8 cellular contexts compared by ENCODE assay signal in genomic region chr3:197949767-197950660, GRCh38. TPM values are rescaled to one million over a fixed set of nuclear protein-coding genes. Genes with fewer than 3 reads are reported as not detected.
DNase-seq lines count a peak whose midpoint lies in the region; ATAC-seq, FAIRE-seq and TF ChIP-seq lines count a peak whose summit lies in the region.

Gene RPL35A (plus strand): TSS chr3:197950190. CDS start chr3:197950968, 778 bp downstream.

- peak; percentile 21; the same call in 1 of the 2 replicates for TF ChIP-seq RAD21 in HepG2 (CRISPR knock-in tag; IDR thresholded peaks at IDR 0.05)

- H3K79me2 ChIP-seq in HepG2 (ENCODE audit: insufficient read depth, low read length) = peaks cover 39% of the 10 kb centered on the region

- no peak; a peak in 1 of 4 replicates for TF ChIP-seq EP300 in HepG2 (IDR thresholded peaks at IDR 0.05; ENCODE audit: low read depth in 2 of 2, low read length in 2 of 2)
- 0 out of 2 replicates have a peak, but pooled peaks have one; percentile 11 for TF ChIP-seq EP300 in HepG2 (CRISPR knock-in tag; IDR thresholded peaks at IDR 0.05; ENCODE audit: borderline replicate concordance)

- peaks cover 51% of the 10 kb centered on the region for H3K4me1 ChIP-seq in HepG2 (ENCODE audit: insufficient read depth, low read length)

- peak; percentile 99 for FAIRE-seq in HepG2 (lab: Jason Lieb, UNC)

- POLR2A ChIA-PET in HepG2 (lab: Yijun Ruan, JAX) = interaction anchor here (0.7 to 0.8 kb wide), 2 partner anchors 9 to 15 kb away, joined by 4 to 7 read pairs; no protein-coding TSS in a partner anchor

- peak; percentile 91 for ATAC-seq in GM19395 (IDR thresholded peaks at IDR 0.05; ENCODE audit: unreplicated experiment)
- peak; percentile 90 for ATAC-seq in HG03565 (IDR thresholded peaks at IDR 0.05; ENCODE audit: unreplicated experiment)
- ATAC-seq in HepG2 = peak; percentile 96

- CTCF ChIA-PET in HepG2 (lab: Yijun Ruan, JAX; ENCODE audit: low intra/inter-chr PET ratio, low total read pairs) = no interaction called here

- 2% methylated on average over 33 of the region's 37 CpGs for WGBS in HepG2 (ENCODE audit: low lambda C conversion rate)

- no peaks in the 10 kb centered on the region for H3K9me3 ChIP-seq in HepG2 (ENCODE audit: low read length)

- H3K4me3 ChIP-seq in HepG2 (replicated peaks in 1 of 3; ENCODE audit: insufficient read depth in 1 of 3, low read depth in 2 of 3, low read length in 3 of 3) = peak within 1 kb of the TSS; percentile 75 to 90 (median 82)

- DNase-seq in NCI-H774 (lab: John Stamatoyannopoulos, UW) (peak; percentile 98), dermis microvascular lymphatic vessel endothelial cell (ENCODE audit: low read depth in 2 of 2) (peak; percentile 93 to 94), HepG2 (ENCODE audit: low spot score) (peak; percentile 93)
- DNase-seq in activated CD4-positive, alpha-beta T cell treated with anti-CD3 and anti-CD28 coated beads, Interleukin-2, amount 50 U/mL, for 4 hours = peak; percentile 77 to 79
- peak; percentile 79 for DNase-seq in stimulated activated CD4-positive, alpha-beta T cell treated with anti-CD3 and anti-CD28 coated beads, Interleukin-4, amount 100 ng/mL, for 1 hour

- intact Hi-C loops in HepG2 (cut with micrococcal nuclease; ENCODE audit: unreplicated experiment) = no loop called here

- peak within 1 kb of the TSS; percentile 96 for H3K9ac ChIP-seq in HepG2 (ENCODE audit: insufficient read depth, low read depth, low read length)

- peak within 1 kb of the TSS; percentile 91 for H3K4me2 ChIP-seq in HepG2 (ENCODE audit: low read depth, low read length)

- peaks cover 13 to 31% of the 10 kb centered on the region in 2 experiments for H3K36me3 ChIP-seq in HepG2 (replicated peaks in 1 of 2; ENCODE audit: control insufficient read depth in 1 of 2, insufficient read depth in 2 of 2, low read length in 2 of 2)

- peak within 1 kb of the TSS; percentile 89 for H2AFZ ChIP-seq in HepG2 (ENCODE audit: low read length)

- peak within 1 kb of the TSS; percentile 89 for H3K27ac ChIP-seq in C4-2B
- peak within 1 kb of the TSS; percentile 94 for H3K27ac ChIP-seq in HepG2 (ENCODE audit: extremely low read length, insufficient read depth, low read length)

- BruUV-seq in HepG2 (replicated peaks; lab: Mats Ljungman, UMichigan) = TSS peak; percentile 78

- in situ Hi-C loops in HepG2 (cut with HindIII; ENCODE audit: extremely low pct_ligation_motif_present, low pct_unique_long_range_greater_than_20kb) = no loop called here

- no peaks in the 10 kb centered on the region; a peak in 1 of 5 replicates for H3K27me3 ChIP-seq in HepG2 (ENCODE audit: control insufficient read depth in 1 of 2, insufficient read depth in 2 of 2, low read length in 2 of 2)

- TF ChIP-seq POLR2A in HepG2 (IDR thresholded peaks at IDR 0.05; ENCODE audit: insufficient read depth in 1 of 2, low read depth in 2 of 2, low read length in 2 of 2) = peak; percentile 91 to 98

- TF ChIP-seq CTCF in C4-2B (conservative IDR thresholded peaks at IDR 0.05) (no peak), HepG2 (CRISPR knock-in tag; IDR thresholded peaks at IDR 0.05) (0 out of 2 replicates have a peak, but pooled peaks have one; percentile 3)

- H4K20me1 ChIP-seq in HepG2 (ENCODE audit: insufficient read depth, low read length) = peaks cover 35% of the 10 kb centered on the region

TF ChIP-seq in HepG2, 621 proteins besides CTCF, POLR2A, EP300 and RAD21 (continues in another document):
- TF ChIP-seq FOXJ3 (CRISPR knock-in tag; IDR thresholded peaks at IDR 0.05; ENCODE audit: borderline replicate concordance) = peak; percentile 76; the same call in 1 of the 2 replicates
- TF ChIP-seq ZNF432 (CRISPR knock-in tag; IDR thresholded peaks at IDR 0.05; ENCODE audit: borderline replicate concordance) = no peak
- TF ChIP-seq GRHL1 (CRISPR knock-in tag; conservative IDR thresholded peaks at IDR 0.05) = no peak
- TF ChIP-seq ZNF580 (CRISPR knock-in tag; IDR thresholded peaks at IDR 0.05; ENCODE audit: borderline replicate concordance, low read depth) = peak; percentile 79; the same call in 1 of the 2 replicates
- no peak for TF ChIP-seq AGO2 (optimal IDR thresholded peaks at IDR 0.05; ENCODE audit: low read depth, low read length)
- no peak; the same call in 1 of the 2 replicates for TF ChIP-seq BRCA1 (CRISPR knock-in tag; IDR thresholded peaks at IDR 0.05)
- TF ChIP-seq ZNF484 (CRISPR knock-in tag; IDR thresholded peaks at IDR 0.05; ENCODE audit: borderline replicate concordance, low read depth) = no peak
- no peak for TF ChIP-seq ZMYM3 (CRISPR knock-in tag; IDR thresholded peaks at IDR 0.05)
- TF ChIP-seq ZKSCAN5 (CRISPR knock-in tag; IDR thresholded peaks at IDR 0.05) = no peak
- no peak for TF ChIP-seq BCL6 (CRISPR knock-in tag; IDR thresholded peaks at IDR 0.05)
- 0 out of 2 replicates have a peak, but pooled peaks have one; percentile 9 for TF ChIP-seq GATAD2A (CRISPR knock-in tag; IDR thresholded peaks at IDR 0.05)
- peak; percentile 20 for TF ChIP-seq ZNF883 (CRISPR knock-in tag; IDR thresholded peaks at IDR 0.05; ENCODE audit: not compliant biosample characterization)
- peak; percentile 66; the same call in 1 of the 2 replicates for TF ChIP-seq CCDC6 (CRISPR knock-in tag; IDR thresholded peaks at IDR 0.05)
- TF ChIP-seq MTA1 (CRISPR knock-in tag; IDR thresholded peaks at IDR 0.05; ENCODE audit: borderline replicate concordance) = no peak
- no peak for TF ChIP-seq ZBTB8A (CRISPR knock-in tag; IDR thresholded peaks at IDR 0.05; ENCODE audit: borderline replicate concordance, low read depth)
- TF ChIP-seq THAP8 (CRISPR knock-in tag; IDR thresholded peaks at IDR 0.05; ENCODE audit: borderline replicate concordance) = no peak
- TF ChIP-seq TFDP1 (CRISPR knock-in tag; IDR thresholded peaks at IDR 0.05; ENCODE audit: borderline replicate concordance) = peak; percentile 92
- no peak for TF ChIP-seq RBM39 (IDR thresholded peaks at IDR 0.05; ENCODE audit: low read depth, low read length, poor library complexity, severe bottlenecking)
- TF ChIP-seq ZNF879 (CRISPR knock-in tag; IDR thresholded peaks at IDR 0.05) = 0 out of 2 replicates have a peak, but pooled peaks have one; percentile 51

RNA-seq across cellular contexts. Expression of gene RPL35A, which starts in this region (rescaled TPM):
- total RNA-seq in dermis microvascular lymphatic vessel endothelial cell (488 and 641 TPM in 2 replicates), HepG2 (2016; rRNA removed; fragmentation: Illumina TruSeq; extraction: Trizol) (1,582 and 1,828 TPM in 2 replicates)
- total RNA-seq in HepG2 (2016; cell fraction: cytosol; rRNA removed; fragmentation: Illumina TruSeq; extraction: Trizol; ENCODE audit: low read depth) = 1,696 and 1,837 TPM in 2 replicates
- total RNA-seq in HepG2 (2016; cell fraction: insoluble cytoplasmic fraction; rRNA removed; fragmentation: Illumina TruSeq; extraction: Trizol) = 1,614 and 1,854 TPM in 2 replicates
- 2,885 and 2,896 TPM in 2 replicates for total RNA-seq in HepG2 (2016; cell fraction: membrane; rRNA removed; fragmentation: Illumina TruSeq; extraction: Trizol)
- total RNA-seq in HepG2 (2016; cell fraction: nucleus; rRNA removed; fragmentation: Illumina TruSeq; extraction: Trizol) = 536 and 570 TPM in 2 replicates
- 821 and 1,001 TPM in 2 replicates for polyA plus RNA-seq in HepG2 (2011; rRNA removed)
- 439 and 690 TPM in 2 replicates for polyA plus RNA-seq in HepG2 (2011; cell fraction: cytosol; rRNA removed)
- polyA plus RNA-seq in HepG2 (2011; cell fraction: nucleus; rRNA removed) = 155 and 199 TPM in 2 replicates
- 2,415 and 2,431 TPM in 2 replicates for polyA plus RNA-seq in HepG2 (2012)
- 1,871 and 1,975 TPM in 2 replicates for polyA plus RNA-seq in HepG2 (2016; cell fraction: cytosol; fragmentation: Illumina TruSeq; extraction: Trizol; ENCODE audit: low read depth)
- polyA plus RNA-seq in HepG2 (2016; cell fraction: insoluble cytoplasmic fraction; fragmentation: Illumina TruSeq; extraction: Trizol; ENCODE audit: low read depth) = 1,486 and 1,548 TPM in 2 replicates
- 2,231 and 2,379 TPM in 2 replicates for polyA plus RNA-seq in HepG2 (2016; cell fraction: membrane; fragmentation: Illumina TruSeq; extraction: Trizol; ENCODE audit: low read depth)
- polyA plus RNA-seq in HepG2 (2016; cell fraction: nucleus; fragmentation: Illumina TruSeq; extraction: Trizol; ENCODE audit: insufficient read depth, low read depth) = 898 and 917 TPM in 2 replicates
- polyA minus RNA-seq in HepG2 (2011; rRNA and poly(A)+ RNA removed; ENCODE audit: low replicate concordance) = 39.0 and 111 TPM in 2 replicates
- 190 and 222 TPM in 2 replicates for polyA minus RNA-seq in HepG2 (2011; cell fraction: cytosol; rRNA and poly(A)+ RNA removed)
- 95.4 and 108 TPM in 2 replicates for polyA minus RNA-seq in HepG2 (2011; cell fraction: nucleus; rRNA and poly(A)+ RNA removed)

Comparison
In these comparisons a context has a peak if more than half of its experiments do, and no peak if none do; other contexts are left out.
1. Peak in every context shown above with its lines: DNase-seq, ATAC-seq, H3K4me3 ChIP-seq and H3K27ac ChIP-seq.